In genomic region chr3:191210032-191210431, GRCh38 we compare ENCODE assay signal across 1 cellular context.
TF ChIP-seq lines count a peak whose summit lies in the region.

No MANE protein-coding gene starts in this region.

TF ChIP-seq in WTC11, 78 proteins besides CTCF, POLR2A, EP300 and RAD21 (continued from another document):
- TF ChIP-seq, protein P1, sequence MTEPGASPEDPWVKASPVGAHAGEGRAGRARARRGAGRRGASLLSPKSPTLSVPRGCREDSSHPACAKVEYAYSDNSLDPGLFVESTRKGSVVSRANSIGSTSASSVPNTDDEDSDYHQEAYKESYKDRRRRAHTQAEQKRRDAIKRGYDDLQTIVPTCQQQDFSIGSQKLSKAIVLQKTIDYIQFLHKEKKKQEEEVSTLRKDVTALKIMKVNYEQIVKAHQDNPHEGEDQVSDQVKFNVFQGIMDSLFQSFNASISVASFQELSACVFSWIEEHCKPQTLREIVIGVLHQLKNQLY (CRISPR knock-in tag; IDR thresholded peaks at IDR 0.05): no peak
